Comparison of ENCODE assay signal across 8 cellular contexts in genomic region chr18:47175895-47176575, GRCh38. TPM values are rescaled to one million over a fixed set of nuclear protein-coding genes. Genes with fewer than 3 reads are reported as not detected.
DNase-seq lines count a peak whose midpoint lies in the region; ATAC-seq, FAIRE-seq and TF ChIP-seq lines count a peak whose summit lies in the region.

Gene IER3IP1, minus strand, starts transcription at chr18:47176364. Its CDS starts 87 bp downstream, at chr18:47176277.

- CTCF ChIA-PET in activated CD8-positive, alpha-beta memory T cell treated with anti-CD3 and anti-CD28 coated beads, Interleukin-2, amount 10 ng/mL, durations not matched to agents 7 days and 5 days (lab: Charles Lee) = no interaction called here

- H3K27ac Mint-ChIP-seq in activated CD8-positive, alpha-beta memory T cell treated with anti-CD3 and anti-CD28 coated beads, Interleukin-2, amount 10 ng/mL, durations not matched to agents 7 days and 5 days = no peak within 1 kb of the TSS

- H3K4me3 Mint-ChIP-seq in activated CD8-positive, alpha-beta memory T cell treated with anti-CD3 and anti-CD28 coated beads, Interleukin-2, amount 10 ng/mL, durations not matched to agents 7 days and 5 days = peak within 1 kb of the TSS; percentile 11

- H3K27me3 Mint-ChIP-seq in activated CD8-positive, alpha-beta memory T cell treated with anti-CD3 and anti-CD28 coated beads, Interleukin-2, amount 10 ng/mL, durations not matched to agents 7 days and 5 days = peaks cover 4% of the 10 kb centered on the region

- peaks cover 3% of the 10 kb centered on the region for H3K4me1 Mint-ChIP-seq in activated CD8-positive, alpha-beta memory T cell treated with anti-CD3 and anti-CD28 coated beads, Interleukin-2, amount 10 ng/mL, durations not matched to agents 7 days and 5 days

- no peaks in the 10 kb centered on the region for H3K9me3 Mint-ChIP-seq in activated CD8-positive, alpha-beta memory T cell treated with anti-CD3 and anti-CD28 coated beads, Interleukin-2, amount 10 ng/mL, durations not matched to agents 7 days and 5 days (ENCODE audit: low read depth)

- ATAC-seq in activated CD8-positive, alpha-beta memory T cell treated with anti-CD3 and anti-CD28 coated beads, Interleukin-2, amount 10 ng/mL, durations not matched to agents 7 days and 5 days = peak; percentile 94

- peaks cover 2% of the 10 kb centered on the region for H3K36me3 Mint-ChIP-seq in activated CD8-positive, alpha-beta memory T cell treated with anti-CD3 and anti-CD28 coated beads, Interleukin-2, amount 10 ng/mL, durations not matched to agents 7 days and 5 days

- peak; percentile 86 for DNase-seq in COLO829 (ENCODE audit: low spot score)
- peak; percentile 90 for DNase-seq in GM20000 (ENCODE audit: low spot score)
- peak; percentile 83 for DNase-seq in HT1080 (ENCODE audit: low read depth)
- peak; percentile 86 for DNase-seq in NOMO-1 treated with dmso at 0.1 percent for 144 hours (lab: John Stamatoyannopoulos, UW; ENCODE audit: unreplicated experiment)
- peak; percentile 91 for DNase-seq in activated CD8-positive, alpha-beta memory T cell treated with anti-CD3 and anti-CD28 coated beads, Interleukin-2, amount 10 ng/mL, durations not matched to agents 7 days and 5 days
- DNase-seq in middle frontal gyrus (ENCODE audit: extremely low spot score, low spot score) = peak; percentile 86
- peak; percentile 73 to 76 for DNase-seq in stimulated activated CD8-positive, alpha-beta memory T cell treated with anti-CD3 and anti-CD28 coated beads, Interleukin-2, amount 100 ng/mL, for 1 hour (ENCODE audit: low read depth in 2 of 2)

- TF ChIP-seq CTCF in GM20000 (IDR thresholded peaks at IDR 0.05; ENCODE audit: extremely low read depth, missing control alignments) = no peak

- peak; percentile 29 for FAIRE-seq in endometrium (lab: Jason Lieb, UNC)

RNA-seq across cellular contexts. Expression of gene IER3IP1, which starts in this region (rescaled TPM):
- total RNA-seq in HT1080 (2014; rRNA removed; shearing (Covaris generic)) = 61.8 and 77.7 TPM in 2 replicates
- 28.9 and 30.4 TPM in 2 replicates for polyA plus RNA-seq in HT1080 (2015; cell fraction: cytosol; rRNA removed)
- 8.4 and 9.3 TPM in 2 replicates for polyA plus RNA-seq in HT1080 (2015; cell fraction: nucleus; rRNA removed)
- 10 to 100 TPM in 1 of 2 experiments, 1 to 10 TPM in 1; 8.5 to 10.3 TPM for total RNA-seq in activated CD8-positive, alpha-beta memory T cell treated with anti-CD3 and anti-CD28 coated beads, Interleukin-2, amount 10 ng/mL, durations not matched to agents 7 days and 5 days

Comparison
In these comparisons a context has a peak if more than half of its experiments do, and no peak if none do; other contexts are left out.
1. Peak in every context shown above with its lines: DNase-seq and ATAC-seq.